14 cellular contexts compared by ENCODE assay signal in the genomic region with DNA sequence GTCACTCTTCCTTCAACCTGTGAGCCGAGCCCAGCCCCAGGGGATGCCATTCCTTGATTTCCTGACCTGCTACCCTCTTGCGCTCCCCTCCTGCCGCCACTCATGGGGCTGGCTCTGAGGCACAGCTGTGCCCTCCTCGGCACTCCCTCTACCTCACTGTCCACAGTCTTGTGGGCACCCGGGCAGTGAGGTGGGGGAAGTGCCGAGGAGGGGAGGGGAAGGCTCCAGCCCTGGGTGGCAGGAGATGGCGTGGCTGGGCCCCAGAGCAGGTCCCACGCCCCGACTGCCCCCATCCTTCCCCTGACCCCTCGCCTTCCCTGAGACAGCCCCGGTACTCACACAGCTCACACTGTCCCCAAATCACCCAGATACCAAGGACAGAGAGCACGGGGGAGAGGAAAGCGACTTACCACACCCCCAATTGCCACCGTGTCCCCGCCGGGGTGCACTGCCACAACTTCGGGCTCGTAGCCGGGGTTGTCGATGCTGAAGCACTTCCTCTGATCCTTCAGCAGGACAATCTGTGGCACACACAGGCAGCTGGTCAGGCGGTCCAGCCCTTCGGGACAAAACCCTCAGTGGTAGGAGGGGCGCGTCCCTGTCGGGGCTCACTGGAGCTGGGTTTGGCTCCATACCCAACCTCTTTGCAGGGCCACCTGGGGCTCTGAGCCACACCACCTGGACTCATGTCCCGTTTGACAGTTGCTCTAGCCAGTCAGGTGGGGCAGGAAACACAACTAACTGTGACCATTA. TPM values are rescaled to one million over a fixed set of nuclear protein-coding genes. Genes with fewer than 3 reads are reported as not detected.
DNase-seq lines count a peak whose midpoint lies in the region; ATAC-seq and TF ChIP-seq lines count a peak whose summit lies in the region.
"Had no signal": no experiment of that assay in that cellular context is flagged by ENCODE, and none has a peak within 500 bp of the region (broad histone marks: within the 10 kb centered on the region; RNA-seq: fewer than 3 reads in every experiment).

No MANE protein-coding gene starts in this region.

- H3K36me3 ChIP-seq in NT2/D1 (ENCODE audit: insufficient read depth, insufficient read length, low read length) (peaks cover 99% of the 10 kb centered on the region), heart left ventricle (peaks cover 0 to 100% (median 99%) of the 10 kb centered on the region in 9 donors)

- H3K27me3 ChIP-seq in NT2/D1 (ENCODE audit: insufficient read depth, insufficient read length): no peaks in the 10 kb centered on the region
- H3K27me3 ChIP-seq in heart left ventricle: no peaks in the 10 kb centered on the region
- H3K27me3 ChIP-seq: suprapubic skin had no signal

- H3K4me1 ChIP-seq in NT2/D1 (ENCODE audit: insufficient read depth, insufficient read length) (peaks cover 4% of the 10 kb centered on the region), heart left ventricle (peaks cover 0 to 39% (median 23%) of the 10 kb centered on the region in 12 donors)
- H3K4me1 ChIP-seq: suprapubic skin had no signal

- H3K9ac ChIP-seq in NT2/D1 (ENCODE audit: insufficient read length, low read depth): peak overlapping the region; percentile 12

- peak; percentile 1 for DNase-seq in GM12865 (ENCODE audit: low read depth)
- no peak for DNase-seq in NT2/D1 (ENCODE audit: low read depth, low spot score)
- DNase-seq in heart left ventricle: peak in 1 of 5 donors; percentile 16
- peak; percentile 75 for DNase-seq in posterior vena cava (ENCODE audit: low spot score)
- DNase-seq in NCI-H1048 (lab: John Stamatoyannopoulos, UW): no peak
- DNase-seq: activated CD4-positive, alpha-beta T cell treated with anti-CD3 and anti-CD28 coated beads for 4 hours; CD8-positive, alpha-beta memory T cell; MM.1S; NCI-H345 had no signal

- TF ChIP-seq CTCF in GM12865 (IDR thresholded peaks at IDR 0.05; ENCODE audit: insufficient read depth, low read depth, low read length, missing control alignments) (no peak), heart left ventricle (IDR thresholded peaks at IDR 0.05) (no peak)

- TF ChIP-seq POLR2A in heart left ventricle (IDR thresholded peaks at IDR 0.05): no peak

- H3K9me3 ChIP-seq in NT2/D1 (ENCODE audit: insufficient read depth, low read length): no peaks in the 10 kb centered on the region
- H3K9me3 ChIP-seq in heart left ventricle: no peaks in the 10 kb centered on the region
- H3K9me3 ChIP-seq: suprapubic skin had no signal

- intact Hi-C loops in heart left ventricle (cut with DNase I): no loop called here
- intact Hi-C loops in posterior vena cava (cut with DNase I): no loop called here

- H3K27ac ChIP-seq in heart left ventricle: peak overlapping the region in 10 of 12 donors; percentile 2 to 63 (median 44)
- H3K27ac ChIP-seq: suprapubic skin had no signal

- WGBS in heart left ventricle, 4 donors: 88 to 91% (median 90%) methylated on average over 18 to 26 of the region's 26 CpGs

- H3K4me3 ChIP-seq in GM12865 (ENCODE audit: low read depth, low read length) (no peak overlapping the region), NT2/D1 (ENCODE audit: insufficient read length, low read depth) (no peak overlapping the region), heart left ventricle (no peak overlapping the region)
- H3K4me3 ChIP-seq: suprapubic skin had no signal

- ATAC-seq in heart left ventricle: no peak
- no peak for ATAC-seq in SK-N-SH treated with all-trans-retinoic acid at 6 μM for 48 hours
- no peak for ATAC-seq in GM19467 (IDR thresholded peaks at IDR 0.05; ENCODE audit: unreplicated experiment)
- ATAC-seq: T-cell had no signal

TF ChIP-seq in SK-N-SH treated with all-trans-retinoic acid at 6 μM for 48 hours, 23 proteins besides CTCF, POLR2A, EP300 and RAD21:
- TF ChIP-seq ZFP30 (CRISPR knock-in tag; IDR thresholded peaks at IDR 0.05) (no peak), ZC3H10 (CRISPR knock-in tag; IDR thresholded peaks at IDR 0.05) (no peak), ESRRG (CRISPR knock-in tag; IDR thresholded peaks at IDR 0.05) (no peak), RARB (CRISPR knock-in tag; IDR thresholded peaks at IDR 0.05) (no peak), TOX (CRISPR knock-in tag; IDR thresholded peaks at IDR 0.05; ENCODE audit: borderline replicate concordance) (no peak), CSDC2 (CRISPR knock-in tag; IDR thresholded peaks at IDR 0.05) (no peak), BACH2 (CRISPR knock-in tag; IDR thresholded peaks at IDR 0.05; ENCODE audit: borderline replicate concordance) (no peak), OSR1 (CRISPR knock-in tag; IDR thresholded peaks at IDR 0.05) (no peak), ZNF70 (CRISPR knock-in tag; IDR thresholded peaks at IDR 0.05) (no peak), SNAI2 (CRISPR knock-in tag; IDR thresholded peaks at IDR 0.05) (no peak), ZFP3 (CRISPR knock-in tag; IDR thresholded peaks at IDR 0.05) (no peak), ISL1 (CRISPR knock-in tag; IDR thresholded peaks at IDR 0.05) (no peak), ZNF8 (CRISPR knock-in tag; IDR thresholded peaks at IDR 0.05) (no peak), TCF4 (CRISPR knock-in tag; IDR thresholded peaks at IDR 0.05; ENCODE audit: borderline replicate concordance) (no peak)
- TF ChIP-seq, protein P1, sequence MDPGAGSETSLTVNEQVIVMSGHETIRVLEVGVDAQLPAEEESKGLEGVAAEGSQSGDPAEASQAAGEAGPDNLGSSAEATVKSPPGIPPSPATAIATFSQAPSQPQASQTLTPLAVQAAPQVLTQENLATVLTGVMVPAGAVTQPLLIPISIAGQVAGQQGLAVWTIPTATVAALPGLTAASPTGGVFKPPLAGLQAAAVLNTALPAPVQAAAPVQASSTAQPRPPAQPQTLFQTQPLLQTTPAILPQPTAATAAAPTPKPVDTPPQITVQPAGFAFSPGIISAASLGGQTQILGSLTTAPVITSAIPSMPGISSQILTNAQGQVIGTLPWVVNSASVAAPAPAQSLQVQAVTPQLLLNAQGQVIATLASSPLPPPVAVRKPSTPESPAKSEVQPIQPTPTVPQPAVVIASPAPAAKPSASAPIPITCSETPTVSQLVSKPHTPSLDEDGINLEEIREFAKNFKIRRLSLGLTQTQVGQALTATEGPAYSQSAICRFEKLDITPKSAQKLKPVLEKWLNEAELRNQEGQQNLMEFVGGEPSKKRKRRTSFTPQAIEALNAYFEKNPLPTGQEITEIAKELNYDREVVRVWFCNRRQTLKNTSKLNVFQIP (CRISPR knock-in tag; IDR thresholded peaks at IDR 0.05; ENCODE audit: borderline replicate concordance, low read depth): no peak
- TF ChIP-seq, protein P2, sequence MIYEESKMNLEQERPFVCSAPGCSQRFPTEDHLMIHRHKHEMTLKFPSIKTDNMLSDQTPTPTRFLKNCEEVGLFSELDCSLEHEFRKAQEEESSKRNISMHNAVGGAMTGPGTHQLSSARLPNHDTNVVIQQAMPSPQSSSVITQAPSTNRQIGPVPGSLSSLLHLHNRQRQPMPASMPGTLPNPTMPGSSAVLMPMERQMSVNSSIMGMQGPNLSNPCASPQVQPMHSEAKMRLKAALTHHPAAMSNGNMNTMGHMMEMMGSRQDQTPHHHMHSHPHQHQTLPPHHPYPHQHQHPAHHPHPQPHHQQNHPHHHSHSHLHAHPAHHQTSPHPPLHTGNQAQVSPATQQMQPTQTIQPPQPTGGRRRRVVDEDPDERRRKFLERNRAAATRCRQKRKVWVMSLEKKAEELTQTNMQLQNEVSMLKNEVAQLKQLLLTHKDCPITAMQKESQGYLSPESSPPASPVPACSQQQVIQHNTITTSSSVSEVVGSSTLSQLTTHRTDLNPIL (CRISPR knock-in tag; IDR thresholded peaks at IDR 0.05; ENCODE audit: low read depth): no peak
TF ChIP-seq in SK-N-SH treated with all-trans-retinoic acid at 6 μM for 48 hours: peak in this region for 0.

RNA-seq across cellular contexts. Expression of a gene that starts 37.9 kb away (rescaled TPM):
- 100 to 1,000 TPM; 113 to 299 (median 185) TPM for total RNA-seq in heart left ventricle
- polyA plus RNA-seq in heart left ventricle: 100 to 1,000 TPM in 1 of 2 donors, 10 to 100 TPM in 1; 76.1 to 279 TPM
- 100 to 1,000 TPM; 575 to 698 TPM for total RNA-seq in posterior vena cava

RNA-seq across cellular contexts. Expression of a gene that starts 57.4 kb away (rescaled TPM):
- 10 to 100 TPM in 1 of 9 donors, 1 to 10 TPM in 8; 1.6 to 15.1 (median 5.9) TPM for total RNA-seq in heart left ventricle
- polyA plus RNA-seq in heart left ventricle: 1 to 10 TPM; 2.1 to 3.1 TPM
- 10 to 100 TPM in 1 of 2 donors, 1 to 10 TPM in 1; 8.4 to 10.3 TPM for total RNA-seq in posterior vena cava
- total RNA-seq: G401 had no signal

Comparison
In these comparisons a context has a peak if more than half of its experiments do, and no peak if none do; other contexts are left out.
1. DNase-seq: peak in GM12865 (single experiment) and posterior vena cava (single experiment); none in NT2/D1 (single experiment) and NCI-H1048 (single experiment).